ENCODE assay signal across 1 cellular context in genomic region chr19:41308450-41309224, GRCh38.
TF ChIP-seq lines count a peak whose summit lies in the region.

No MANE protein-coding gene starts in this region.

TF ChIP-seq in H1, 55 proteins besides CTCF, POLR2A, EP300 and RAD21:
- TF ChIP-seq TAF1 (IDR thresholded peaks at IDR 0.05; ENCODE audit: low read depth, low read length): 0 out of 2 replicates have a peak, but pooled peaks have one; percentile 13
- 0 out of 4 replicates have a peak, but pooled peaks have one; percentile 20 to 69 for TF ChIP-seq SIN3A (conservative IDR thresholded peaks at IDR 0.05 in 1 of 2, IDR thresholded peaks at IDR 0.05 in 1 of 2; ENCODE audit: low read depth in 1 of 2, low read length in 2 of 2)
- 0 out of 2 replicates have a peak, but pooled peaks have one; percentile 18 for TF ChIP-seq MAX (IDR thresholded peaks at IDR 0.05)
- no peak for TF ChIP-seq EZH2 (IDR thresholded peaks at IDR 0.05; ENCODE audit: low read depth, low read length, severe bottlenecking)
- TF ChIP-seq POLR2AphosphoS5 (IDR thresholded peaks at IDR 0.05; ENCODE audit: low read depth, low read length): peak; percentile 79; the same call in 1 of the 2 replicates
- 0 out of 2 replicates have a peak, but pooled peaks have one; percentile 4 for TF ChIP-seq TEAD4 (IDR thresholded peaks at IDR 0.05; ENCODE audit: low read depth, low read length)
